ENCODE assay signal across 17 cellular contexts in the genomic region with DNA sequence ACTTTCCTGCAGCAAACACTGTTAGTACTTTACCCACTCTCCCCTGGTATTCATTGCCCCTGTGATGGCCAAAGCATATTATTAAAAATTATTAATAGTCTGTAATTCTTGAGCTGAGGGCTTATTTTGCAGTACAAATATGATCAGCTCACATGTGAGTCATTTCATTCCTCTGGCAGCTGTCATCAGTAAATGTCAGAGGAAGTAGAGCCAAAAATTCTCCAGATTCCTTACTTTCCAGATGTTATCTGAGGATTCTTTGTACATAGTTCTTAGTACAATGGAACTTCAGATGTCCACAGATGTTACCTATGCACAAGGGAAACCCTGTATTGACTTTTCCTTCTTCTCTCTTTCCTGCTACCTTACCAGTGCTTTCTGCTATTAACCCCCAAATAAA. TPM values are rescaled to one million over a fixed set of nuclear protein-coding genes. Genes with fewer than 3 reads are reported as not detected.
DNase-seq lines count a peak whose midpoint lies in the region; FAIRE-seq and TF ChIP-seq lines count a peak whose summit lies in the region.
"Had no signal": no experiment of that assay in that cellular context is flagged by ENCODE, and none has a peak within 500 bp of the region (broad histone marks: within the 10 kb centered on the region; RNA-seq: fewer than 3 reads in every experiment).

No MANE protein-coding gene starts in this region.

- intact Hi-C loops in dorsolateral prefrontal cortex (cut with DNase I), result no loop called here

- no peak for FAIRE-seq in RCC 7860 (lab: Jason Lieb, UNC)
- FAIRE-seq: endometrium had no signal

- POLR2A ChIA-PET in BJ (lab: Charles Lee), result no interaction called here

- TF ChIP-seq CTCF in BJ (IDR thresholded peaks at IDR 0.05; ENCODE audit: insufficient read depth, low read depth, low read length) (no peak), dorsolateral prefrontal cortex (IDR thresholded peaks at IDR 0.05 in 54 of 56, conservative IDR thresholded peaks at IDR 0.05 in 2 of 56; ENCODE audit: low read depth in 1 of 56, partially characterized antibody in 56 of 56) (no peak)

- no peaks in the 10 kb centered on the region for H3K27me3 ChIP-seq in BJ (ENCODE audit: control insufficient read depth, insufficient read depth, low read length)
- no peaks in the 10 kb centered on the region for H3K27me3 ChIP-seq in dorsolateral prefrontal cortex

- CTCF ChIA-PET in BJ (lab: Yijun Ruan, JAX), result interaction anchor here (1.0 to 1.1 kb wide), 2 partner anchors 108 kb away, joined by 3 read pairs; no protein-coding TSS in a partner anchor

- H3K36me3 ChIP-seq in BJ (ENCODE audit: control insufficient read depth, insufficient read depth, low read length), result no peaks in the 10 kb centered on the region

- H3K27ac ChIP-seq in dorsolateral prefrontal cortex, result no peak overlapping the region

- H3K4me3 ChIP-seq in BJ (ENCODE audit: low read depth, low read length) (no peak overlapping the region), dorsolateral prefrontal cortex (no peak overlapping the region)

- DNase-seq in BJ (ENCODE audit: low read depth), result peak; percentile 61
- peak; percentile 47 for DNase-seq in RCC 7860 (ENCODE audit: low spot score)
- peak; percentile 35 for DNase-seq in epidermal melanocyte (ENCODE audit: insufficient read length, low spot score)
- DNase-seq in myocyte (ENCODE audit: low read depth), result peak; percentile 68
- no peak for DNase-seq in dorsolateral prefrontal cortex
- DNase-seq in NCI-H1417 (lab: John Stamatoyannopoulos, UW), result no peak
- DNase-seq in iPS-NIHi11 (ENCODE audit: low spot score), result no peak
- no peak for DNase-seq in activated gamma-delta T cell treated with Interleukin-2 at 50 U/mL for 16 hours
- DNase-seq: activated T-cell treated with anti-CD3 and anti-CD28 coated beads, Interleukin-2, amount 50 U/mL, for 24 hours; aorta; GF-D8; NCI-H1092 treated with DMSO at 0.1 percent for 48 hours; NCI-H524; SIG-M5 had no signal

RNA-seq across cellular contexts. Expression of a gene that starts 12.5 kb away (rescaled TPM):
- polyA plus RNA-seq in BJ (2011; rRNA removed), result not detected in 2 replicates
- polyA minus RNA-seq in BJ (2011; rRNA and poly(A)+ RNA removed), result not detected in 2 replicates
- not detected in 2 replicates for total RNA-seq in myocyte
- not detected for polyA plus RNA-seq in myocyte (2012)
- not detected for total RNA-seq in dorsolateral prefrontal cortex
- total RNA-seq: aorta, neural crest cell had no signal
- polyA plus RNA-seq: aorta, CD14-positive monocyte had no signal

RNA-seq across cellular contexts. Expression of a gene that starts 33.7 kb away (rescaled TPM):
- not detected in 2 replicates for polyA plus RNA-seq in BJ (2011; rRNA removed)
- polyA minus RNA-seq in BJ (2011; rRNA and poly(A)+ RNA removed), result not detected in 2 replicates
- total RNA-seq in myocyte (not detected in 2 replicates), dorsolateral prefrontal cortex (under 1 TPM in 10 of 120 experiments, not detected in 110; 0.21 to 0.71 (median 0.31) TPM)
- polyA plus RNA-seq in myocyte (2012), result not detected
- total RNA-seq: aorta, neural crest cell had no signal
- polyA plus RNA-seq: aorta, CD14-positive monocyte had no signal

RNA-seq across cellular contexts. Expression of a gene that starts 35.3 kb away (rescaled TPM):
- not detected in 2 replicates for polyA plus RNA-seq in BJ (2011; rRNA removed)
- polyA minus RNA-seq in BJ (2011; rRNA and poly(A)+ RNA removed), result not detected in 2 replicates
- total RNA-seq in myocyte, result not detected in 2 replicates
- polyA plus RNA-seq in myocyte (2012), result not detected
- not detected for total RNA-seq in dorsolateral prefrontal cortex
- total RNA-seq: aorta, neural crest cell had no signal
- polyA plus RNA-seq: aorta, CD14-positive monocyte had no signal

RNA-seq across cellular contexts. Expression of a gene that starts 47.8 kb away (rescaled TPM):
- polyA plus RNA-seq in BJ (2011; rRNA removed), result not detected in 2 replicates
- polyA minus RNA-seq in BJ (2011; rRNA and poly(A)+ RNA removed), result not detected in 2 replicates
- total RNA-seq in myocyte, result not detected in 2 replicates
- polyA plus RNA-seq in myocyte (2012), result not detected
- under 1 TPM in 10 of 120 experiments, not detected in 110; 0.29 to 0.84 (median 0.45) TPM for total RNA-seq in dorsolateral prefrontal cortex
- total RNA-seq: aorta, neural crest cell had no signal
- polyA plus RNA-seq: aorta, CD14-positive monocyte had no signal

Comparison
In these comparisons a context has a peak if more than half of its experiments do, and no peak if none do; other contexts are left out.
1. DNase-seq: peak in BJ (single experiment), RCC 7860 (single experiment), epidermal melanocyte (single experiment) and myocyte (single experiment); none in dorsolateral prefrontal cortex (0 of 10), NCI-H1417 (0 of 3), iPS-NIHi11 (single experiment) and activated gamma-delta T cell treated with Interleukin-2 at 50 U/mL for 16 hours (single experiment).